ENCODE assay signal across 31 cellular contexts in genomic region chr5:167241436-167242067, GRCh38.
"Had no signal": no experiment of that assay in that cellular context is flagged by ENCODE, and none has a peak within 500 bp of the region (broad histone marks: within the 10 kb centered on the region; RNA-seq: fewer than 3 reads in every experiment).

No MANE protein-coding gene starts in this region.

- ATAC-seq: activated CD4-positive, CD25-positive, alpha-beta regulatory T cell treated with anti-CD3 and anti-CD28 coated beads, Interleukin-2, amount 50 U/mL, for 24 hours; activated CD8-positive, alpha-beta T cell treated with anti-CD3 and anti-CD28 coated beads for 36 hours; activated naive CD8-positive, alpha-beta T cell treated with anti-CD3 and anti-CD28 coated beads, Interleukin-2, amount 50 U/mL, for 24 hours; body of pancreas; effector memory CD8-positive, alpha-beta T cell; foreskin keratinocyte; gastroesophageal sphincter; heart right ventricle; T-helper 17 cell had no signal

- H3K4me1 ChIP-seq: adrenal gland, body of pancreas, foreskin keratinocyte, gastroesophageal sphincter, heart right ventricle had no signal

- H3K9me3 ChIP-seq: adrenal gland, body of pancreas, esophagus muscularis mucosa, gastroesophageal sphincter, heart right ventricle had no signal

- H3K27ac ChIP-seq: adrenal gland, body of pancreas, esophagus muscularis mucosa, foreskin keratinocyte, gastroesophageal sphincter, heart right ventricle, WERI-Rb-1 had no signal

- H3K36me3 ChIP-seq: adrenal gland, esophagus muscularis mucosa, gastroesophageal sphincter, heart right ventricle, WERI-Rb-1 had no signal

- H3K27me3 ChIP-seq: adrenal gland, body of pancreas, esophagus muscularis mucosa, foreskin keratinocyte, gastroesophageal sphincter, heart right ventricle had no signal

- FAIRE-seq: colon had no signal

- DNase-seq: activated B cell treated with CpG ODN at 0.5 μM for 24 hours; activated CD4-positive, alpha-beta T cell treated with anti-CD3 and anti-CD28 coated beads for 48 hours; activated CD4-positive, alpha-beta T cell treated with anti-CD3 and anti-CD28 coated beads, Interleukin-2, amount 50 U/mL, for 1 hour; activated CD4-positive, alpha-beta T cell treated with anti-CD3 and anti-CD28 coated beads, Interleukin-2, amount 50 U/mL, for 48 hours; activated CD8-positive, alpha-beta memory T cell treated with anti-CD3 and anti-CD28 coated beads for 24 hours; activated CD8-positive, alpha-beta T cell treated with anti-CD3 and anti-CD28 coated beads for 36 hours; activated effector memory CD4-positive, alpha-beta T cell treated with anti-CD3 and anti-CD28 coated beads, Interleukin-2, amount 50 U/mL, for 16 hours; activated naive CD4-positive, alpha-beta T cell treated with anti-CD3 and anti-CD28 coated beads for 36 hours; activated naive CD8-positive, alpha-beta T cell treated with anti-CD3 and anti-CD28 coated beads for 36 hours; activated naive CD8-positive, alpha-beta T cell treated with anti-CD3 and anti-CD28 coated beads, Interleukin-2, amount 50 U/mL, for 24 hours; activated T-cell treated with anti-CD3 and anti-CD28 coated beads, Interleukin-2, amount 50 U/mL, for 1 hour; activated T-cell treated with anti-CD3 and anti-CD28 coated beads, Interleukin-2, amount 50 U/mL, for 48 hours; adrenal gland; amygdala; aorta; body of pancreas; caudate nucleus; cortex of kidney; dermis blood vessel endothelial cell; effector CD4-positive, alpha-beta T cell; effector memory CD8-positive, alpha-beta T cell; erythroblast; foreskin keratinocyte; heart right ventricle; T-helper 17 cell; T1000; WERI-Rb-1 had no signal

- H3K4me3 ChIP-seq: adrenal gland, body of pancreas, esophagus muscularis mucosa, gastroesophageal sphincter, heart right ventricle had no signal
